Comparison of ENCODE assay signal across 12 cellular contexts in the genomic region with DNA sequence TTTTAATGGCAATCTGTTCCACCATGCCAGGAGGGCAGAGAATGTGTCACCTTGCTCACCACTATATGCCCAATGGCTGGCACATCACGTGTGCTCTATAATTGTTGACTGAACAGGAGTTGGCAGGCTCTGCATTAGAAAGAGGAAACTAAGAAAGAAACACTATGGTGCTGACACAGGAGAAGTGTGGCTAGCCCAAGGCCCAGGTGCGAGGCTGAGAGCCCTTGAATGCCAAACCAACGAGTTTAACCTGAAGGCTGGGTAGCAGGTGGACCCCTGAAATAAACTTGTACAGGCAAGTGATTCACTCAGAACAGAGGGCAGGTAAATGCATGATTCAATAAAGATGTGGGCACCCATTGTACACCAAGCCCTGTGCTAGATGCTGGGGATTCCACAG. TPM values are rescaled to one million over a fixed set of nuclear protein-coding genes. Genes with fewer than 3 reads are reported as not detected.
DNase-seq lines count a peak whose midpoint lies in the region; ATAC-seq and TF ChIP-seq lines count a peak whose summit lies in the region.
"Had no signal": no experiment of that assay in that cellular context is flagged by ENCODE, and none has a peak within 500 bp of the region (broad histone marks: within the 10 kb centered on the region; RNA-seq: fewer than 3 reads in every experiment).

No MANE protein-coding gene starts in this region.

- H3K27me3 Mint-ChIP-seq in CD8-positive, alpha-beta T cell (ENCODE audit: low read depth): no peaks in the 10 kb centered on the region
- H3K27me3 Mint-ChIP-seq in activated T-helper 1 cell treated with anti-CD3 and anti-CD28 coated beads, Interleukin-12 subunit alpha, Interleukin-12 subunit beta, Interleukin-2, Interleukin-4 antibody, amounts not matched to agents 30 ng/mL and 10 ng/mL and 1 ng/mL, durations not matched to agents 14 hours and 24 hours and 36 hours (ENCODE audit: insufficient read depth): no peaks in the 10 kb centered on the region

- no peaks in the 10 kb centered on the region for H3K9me3 ChIP-seq in CD8-positive, alpha-beta T cell (ENCODE audit: low read length)
- H3K9me3 ChIP-seq in HUES6 (ENCODE audit: control insufficient read depth, insufficient read depth, low read depth, low read length) (peaks cover 11% of the 10 kb centered on the region), WERI-Rb-1 (ENCODE audit: severe bottlenecking) (no peaks in the 10 kb centered on the region)

- H3K9ac ChIP-seq in HUES6 (ENCODE audit: low read length): peak overlapping the region; percentile 84

- H3K27ac Mint-ChIP-seq in CD8-positive, alpha-beta T cell: peak overlapping the region; percentile 34
- peak overlapping the region; percentile 75 for H3K27ac Mint-ChIP-seq in activated T-helper 1 cell treated with anti-CD3 and anti-CD28 coated beads, Interleukin-12 subunit alpha, Interleukin-12 subunit beta, Interleukin-2, Interleukin-4 antibody, amounts not matched to agents 30 ng/mL and 10 ng/mL and 1 ng/mL, durations not matched to agents 14 hours and 24 hours and 36 hours

- intact Hi-C loops in CD8-positive, alpha-beta T cell (cut with DNase I, micrococcal nuclease): loop anchor here (2.0 to 10.0 kb wide), 7 partner anchors 530 to 1302 kb away; partner anchors contain the start of genes HDAC11 (in 2 of the 2), EAF1 (in 1 of the 2), METTL6 (in 1 of the 2) and MRPS25 (in 1 of the 2)
- intact Hi-C loops in activated T-helper 1 cell treated with anti-CD3 and anti-CD28 coated beads, Interleukin-12 subunit alpha, Interleukin-12 subunit beta, Interleukin-2, Interleukin-4 antibody, amounts not matched to agents 30 ng/mL and 10 ng/mL and 1 ng/mL, durations not matched to agents 14 hours and 24 hours and 36 hours (cut with micrococcal nuclease): loop anchor here (10.0 kb wide), 2 partner anchors 708 to 1458 kb away; partner anchors contain the start of gene RAF1

- CTCF ChIA-PET in CD8-positive, alpha-beta T cell (lab: Charles Lee): interaction anchor here (0.7 kb wide), 1 partner anchor 225 kb away, joined by 3 read pairs; no protein-coding TSS in a partner anchor

- H3K36me3 ChIP-seq in CD8-positive, alpha-beta T cell (ENCODE audit: insufficient read depth, low read length): peaks cover 7% of the 10 kb centered on the region
- H3K36me3 ChIP-seq in HUES6 (ENCODE audit: control insufficient read depth, insufficient read depth, low read length) (peaks cover 38% of the 10 kb centered on the region), WERI-Rb-1 (peaks cover 14% of the 10 kb centered on the region)
- H3K36me3 ChIP-seq: cardiac muscle cell had no signal

- H3K36me3 Mint-ChIP-seq in CD8-positive, alpha-beta T cell: peaks cover 31% of the 10 kb centered on the region
- peaks cover 18% of the 10 kb centered on the region for H3K36me3 Mint-ChIP-seq in activated T-helper 1 cell treated with anti-CD3 and anti-CD28 coated beads, Interleukin-12 subunit alpha, Interleukin-12 subunit beta, Interleukin-2, Interleukin-4 antibody, amounts not matched to agents 30 ng/mL and 10 ng/mL and 1 ng/mL, durations not matched to agents 14 hours and 24 hours and 36 hours (ENCODE audit: low read depth)

- POLR2A ChIA-PET in CD8-positive, alpha-beta T cell (lab: Charles Lee): no interaction called here

- no peak for TF ChIP-seq CTCF in CD8-positive, alpha-beta T cell (IDR thresholded peaks at IDR 0.05)
- TF ChIP-seq CTCF in WERI-Rb-1 (IDR thresholded peaks at IDR 0.05; ENCODE audit: low read depth, low read length): no peak

- H3K27me3 ChIP-seq in CD8-positive, alpha-beta T cell (ENCODE audit: insufficient read depth, low read length): no peaks in the 10 kb centered on the region
- no peaks in the 10 kb centered on the region for H3K27me3 ChIP-seq in HUES6 (ENCODE audit: control insufficient read depth, insufficient read depth, low read length)
- no peaks in the 10 kb centered on the region for H3K27me3 ChIP-seq in WERI-Rb-1 (ENCODE audit: insufficient read depth, low read depth, severe bottlenecking)
- H3K27me3 ChIP-seq: cardiac muscle cell had no signal

- no peak for ATAC-seq in CD8-positive, alpha-beta T cell
- ATAC-seq in HG03460 (IDR thresholded peaks at IDR 0.05; ENCODE audit: unreplicated experiment): no peak

- H3K4me1 ChIP-seq in CD8-positive, alpha-beta T cell (ENCODE audit: insufficient read depth, low read length): peaks cover 30% of the 10 kb centered on the region
- H3K4me1 ChIP-seq in HUES6 (ENCODE audit: control insufficient read depth, insufficient read depth, low read length): peaks cover 39% of the 10 kb centered on the region

- H3K4me1 Mint-ChIP-seq in CD8-positive, alpha-beta T cell (ENCODE audit: low read depth): peaks cover 43% of the 10 kb centered on the region
- H3K4me1 Mint-ChIP-seq in activated T-helper 1 cell treated with anti-CD3 and anti-CD28 coated beads, Interleukin-12 subunit alpha, Interleukin-12 subunit beta, Interleukin-2, Interleukin-4 antibody, amounts not matched to agents 30 ng/mL and 10 ng/mL and 1 ng/mL, durations not matched to agents 14 hours and 24 hours and 36 hours (ENCODE audit: low read depth): peaks cover 55% of the 10 kb centered on the region

- no peak overlapping the region for H3K4me3 ChIP-seq in CD8-positive, alpha-beta T cell (ENCODE audit: low read depth, low read length)
- H3K4me3 ChIP-seq in HUES6 (ENCODE audit: low read depth, low read length) (no peak overlapping the region; the same call in 1 of the 2 replicates), WERI-Rb-1 (ENCODE audit: low read depth, low read length) (no peak overlapping the region)
- H3K4me3 ChIP-seq: cardiac muscle cell had no signal

- no peak for DNase-seq in CD8-positive, alpha-beta T cell
- no peak for DNase-seq in activated T-helper 1 cell treated with anti-CD3 and anti-CD28 coated beads, Interleukin-12 subunit alpha, Interleukin-12 subunit beta, Interleukin-2, Interleukin-4 antibody, amounts not matched to agents 30 ng/mL and 10 ng/mL and 1 ng/mL, durations not matched to agents 14 hours and 24 hours and 36 hours (ENCODE audit: low spot score)
- DNase-seq in mucosa of gallbladder (ENCODE audit: low spot score): peak; percentile 8
- no peak for DNase-seq in WERI-Rb-1
- no peak for DNase-seq in DMS153 (lab: John Stamatoyannopoulos, UW)
- DNase-seq in HCEC 1CT: no peak
- DNase-seq: hypothalamus; retina; stimulated activated CD4-positive, alpha-beta T cell treated with anti-CD3 and anti-CD28 coated beads, Interleukin-4, amount 100 ng/mL, for 1 hour had no signal

- no peaks in the 10 kb centered on the region for H3K9me3 Mint-ChIP-seq in CD8-positive, alpha-beta T cell
- no peaks in the 10 kb centered on the region for H3K9me3 Mint-ChIP-seq in activated T-helper 1 cell treated with anti-CD3 and anti-CD28 coated beads, Interleukin-12 subunit alpha, Interleukin-12 subunit beta, Interleukin-2, Interleukin-4 antibody, amounts not matched to agents 30 ng/mL and 10 ng/mL and 1 ng/mL, durations not matched to agents 14 hours and 24 hours and 36 hours

- H3K4me3 Mint-ChIP-seq in CD8-positive, alpha-beta T cell: peak overlapping the region; percentile 49
- H3K4me3 Mint-ChIP-seq in activated T-helper 1 cell treated with anti-CD3 and anti-CD28 coated beads, Interleukin-12 subunit alpha, Interleukin-12 subunit beta, Interleukin-2, Interleukin-4 antibody, amounts not matched to agents 30 ng/mL and 10 ng/mL and 1 ng/mL, durations not matched to agents 14 hours and 24 hours and 36 hours: peak overlapping the region; percentile 93

- H3K27ac ChIP-seq in CD8-positive, alpha-beta T cell (ENCODE audit: low read depth, low read length): no peak overlapping the region
- H3K27ac ChIP-seq in HUES6 (ENCODE audit: low read depth, low read length) (peak overlapping the region; percentile 43; the same call in 1 of the 2 replicates), WERI-Rb-1 (no peak overlapping the region)
- H3K27ac ChIP-seq: cardiac muscle cell had no signal

RNA-seq across cellular contexts. Expression of gene CHCHD4, which starts 2.4 kb away (rescaled TPM):
- total RNA-seq in CD8-positive, alpha-beta T cell: 1 to 10 TPM in 1 of 2 experiments, under 1 TPM in 1; 0.71 to 1.7 TPM
- total RNA-seq in activated T-helper 1 cell treated with anti-CD3 and anti-CD28 coated beads, Interleukin-12 subunit alpha, Interleukin-12 subunit beta, Interleukin-2, Interleukin-4 antibody, amounts not matched to agents 30 ng/mL and 10 ng/mL and 1 ng/mL, durations not matched to agents 14 hours and 24 hours and 36 hours: 27.8 and 29.4 TPM in 2 replicates
- 13.2 TPM for total RNA-seq in mucosa of gallbladder

RNA-seq across cellular contexts. Expression of gene TMEM43, which starts 2.6 kb away (rescaled TPM):
- 10 to 100 TPM; 20.1 to 24.3 TPM for total RNA-seq in CD8-positive, alpha-beta T cell
- 40.4 and 41.3 TPM in 2 replicates for total RNA-seq in activated T-helper 1 cell treated with anti-CD3 and anti-CD28 coated beads, Interleukin-12 subunit alpha, Interleukin-12 subunit beta, Interleukin-2, Interleukin-4 antibody, amounts not matched to agents 30 ng/mL and 10 ng/mL and 1 ng/mL, durations not matched to agents 14 hours and 24 hours and 36 hours
- total RNA-seq in mucosa of gallbladder: 51.2 TPM

RNA-seq across cellular contexts. Expression of gene XPC, which starts 56.1 kb away (rescaled TPM):
- 10 to 100 TPM; 51.5 to 56.5 TPM for total RNA-seq in CD8-positive, alpha-beta T cell
- total RNA-seq in activated T-helper 1 cell treated with anti-CD3 and anti-CD28 coated beads, Interleukin-12 subunit alpha, Interleukin-12 subunit beta, Interleukin-2, Interleukin-4 antibody, amounts not matched to agents 30 ng/mL and 10 ng/mL and 1 ng/mL, durations not matched to agents 14 hours and 24 hours and 36 hours: 34.1 and 35.9 TPM in 2 replicates
- total RNA-seq in mucosa of gallbladder: 33.3 TPM

RNA-seq across cellular contexts. Expression of gene LSM3, which starts 56.3 kb away (rescaled TPM):
- 1 to 10 TPM; 7.5 to 8.3 TPM for total RNA-seq in CD8-positive, alpha-beta T cell
- 15.6 and 15.8 TPM in 2 replicates for total RNA-seq in activated T-helper 1 cell treated with anti-CD3 and anti-CD28 coated beads, Interleukin-12 subunit alpha, Interleukin-12 subunit beta, Interleukin-2, Interleukin-4 antibody, amounts not matched to agents 30 ng/mL and 10 ng/mL and 1 ng/mL, durations not matched to agents 14 hours and 24 hours and 36 hours
- total RNA-seq in mucosa of gallbladder: 11.3 TPM
